ENCODE assay signal across 11 cellular contexts in genomic region chr6:85680388-85680787, GRCh38. TPM values are rescaled to one million over a fixed set of nuclear protein-coding genes. Genes with fewer than 3 reads are reported as not detected.
DNase-seq lines count a peak whose midpoint lies in the region; ATAC-seq, FAIRE-seq and TF ChIP-seq lines count a peak whose summit lies in the region.
"Had no signal": no experiment of that assay in that cellular context is flagged by ENCODE, and none has a peak within 500 bp of the region (broad histone marks: within the 10 kb centered on the region; RNA-seq: fewer than 3 reads in every experiment).

No MANE protein-coding gene starts in this region.

- H3K4me1 Mint-ChIP-seq in activated naive CD4-positive, alpha-beta T cell treated with anti-CD3 and anti-CD28 coated beads for 36 hours (ENCODE audit: low read depth): peaks cover 16% of the 10 kb centered on the region
- peaks cover 24% of the 10 kb centered on the region for H3K4me1 Mint-ChIP-seq in stimulated activated effector memory CD8-positive, alpha-beta T cell treated with anti-CD3 and anti-CD28 coated beads, Interleukin-12 subunit alpha, Interleukin-12 subunit beta, amount 100 ng/mL, for 72 hours

- no peak for DNase-seq in activated naive CD4-positive, alpha-beta T cell treated with anti-CD3 and anti-CD28 coated beads for 36 hours
- DNase-seq in activated naive CD4-positive, alpha-beta T cell treated with anti-CD3 and anti-CD28 coated beads, Interleukin-2, amount 50 U/mL, for 72 hours (ENCODE audit: low spot score in 2 of 2): no peak
- peak; percentile 69 for DNase-seq in NB4 (ENCODE audit: low read depth)
- no peak for DNase-seq in GM12878 (ENCODE audit: low read depth, low spot score)
- DNase-seq in stimulated activated effector memory CD8-positive, alpha-beta T cell treated with anti-CD3 and anti-CD28 coated beads, Interleukin-12 subunit alpha, Interleukin-12 subunit beta, amount 100 ng/mL, for 72 hours (ENCODE audit: low spot score in 2 of 2): no peak
- DNase-seq in cardiac septum (ENCODE audit: low spot score): no peak
- DNase-seq in ecto neural progenitor cell (ENCODE audit: low spot score): no peak
- DNase-seq in mucosa of gallbladder (ENCODE audit: low spot score): no peak
- DNase-seq: activated B cell treated with CpG ODN at 0.5 μM for 24 hours, NCI-H2227 treated with DMSO at 0.1 percent for 48 hours, posterior cingulate gyrus had no signal

- intact Hi-C loops in activated naive CD4-positive, alpha-beta T cell treated with anti-CD3 and anti-CD28 coated beads for 36 hours (cut with micrococcal nuclease): no loop called here
- intact Hi-C loops in GM12878 (cut with micrococcal nuclease; ENCODE audit: unreplicated experiment) (no loop called here), cardiac septum (cut with DNase I) (no loop called here)

- H3K4me2 ChIP-seq in GM12878 (ENCODE audit: control insufficient read depth, insufficient read depth): peak overlapping the region; percentile 82

- H3K27me3 ChIP-seq in GM12878 (replicated peaks in 1 of 2; ENCODE audit: control insufficient read depth in 2 of 2, insufficient read depth in 2 of 2, low read length in 1 of 2): no peaks in the 10 kb centered on the region

- no peaks in the 10 kb centered on the region for H3K27me3 Mint-ChIP-seq in activated naive CD4-positive, alpha-beta T cell treated with anti-CD3 and anti-CD28 coated beads for 36 hours (ENCODE audit: low read depth)
- H3K27me3 Mint-ChIP-seq: activated B cell treated with CpG ODN at 0.5 μM for 24 hours had no signal

- H2AFZ ChIP-seq in GM12878 (ENCODE audit: control insufficient read depth, low read depth, low read length): peak overlapping the region; percentile 90

- in situ Hi-C loops in GM12878 (cut with MboI): no loop called here

- H3K9ac ChIP-seq in GM12878 (ENCODE audit: control insufficient read depth, insufficient read depth, low read length): peak overlapping the region; percentile 85

- ATAC-seq in activated naive CD4-positive, alpha-beta T cell treated with anti-CD3 and anti-CD28 coated beads, Interleukin-2, amount 50 U/mL, for 72 hours: no peak
- no peak for ATAC-seq in GM12878
- ATAC-seq in stimulated activated effector memory CD8-positive, alpha-beta T cell treated with anti-CD3 and anti-CD28 coated beads, Interleukin-12 subunit alpha, Interleukin-12 subunit beta, amount 100 ng/mL, for 72 hours: no peak

- FAIRE-seq in GM12878 (lab: Jason Lieb, UNC): no peak

- CTCF ChIA-PET in activated naive CD4-positive, alpha-beta T cell treated with anti-CD3 and anti-CD28 coated beads for 36 hours (lab: Charles Lee): no interaction called here
- CTCF ChIA-PET in GM12878 (lab: Yijun Ruan, JAX): no interaction called here

- SMC1A ChIA-PET in GM12878 (lab: Charles Lee; ENCODE audit: uncharacterized antibody, unreplicated experiment): interaction anchor here (0.6 kb wide), 1 partner anchor 61 kb away, joined by 3 read pairs; no protein-coding TSS in a partner anchor

- H3K4me3 ChIP-seq in NB4 (ENCODE audit: low read depth, low read length) (peak overlapping the region; percentile 70), GM12878 (peak overlapping the region; percentile 74)

- RAD21 ChIA-PET in GM12878 (lab: Charles Lee; ENCODE audit: unreplicated experiment): no interaction called here

- no peaks in the 10 kb centered on the region for H4K20me1 ChIP-seq in GM12878 (ENCODE audit: control insufficient read depth, insufficient read depth)

- peaks cover 11% of the 10 kb centered on the region for H3K4me1 ChIP-seq in GM12878 (ENCODE audit: control insufficient read depth, insufficient read depth, low read length)

- H3K27ac Mint-ChIP-seq in activated naive CD4-positive, alpha-beta T cell treated with anti-CD3 and anti-CD28 coated beads for 36 hours: no peak overlapping the region
- no peak overlapping the region for H3K27ac Mint-ChIP-seq in activated naive CD4-positive, alpha-beta T cell treated with anti-CD3 and anti-CD28 coated beads, Interleukin-2, amount 50 U/mL, for 72 hours
- no peak overlapping the region for H3K27ac Mint-ChIP-seq in stimulated activated effector memory CD8-positive, alpha-beta T cell treated with anti-CD3 and anti-CD28 coated beads, Interleukin-12 subunit alpha, Interleukin-12 subunit beta, amount 100 ng/mL, for 72 hours

- no peak for TF ChIP-seq EP300 in GM12878 (IDR thresholded peaks at IDR 0.05; ENCODE audit: borderline replicate concordance in 1 of 2, control insufficient read depth in 1 of 2, low read depth in 2 of 2, low read length in 2 of 2)

- H3K36me3 ChIP-seq in GM12878 (ENCODE audit: control insufficient read depth in 2 of 2, insufficient read depth in 2 of 2, low read length in 1 of 2): no peaks in the 10 kb centered on the region; a peak in 1 of 4 replicates

- H3K27ac ChIP-seq in GM12878 (ENCODE audit: control insufficient read depth, insufficient read depth): peak overlapping the region; percentile 86

- TF ChIP-seq CTCF in NB4 (IDR thresholded peaks at IDR 0.05; ENCODE audit: low read depth, low read length): no peak
- TF ChIP-seq CTCF in GM12878 (IDR thresholded peaks at IDR 0.05 in 2 of 3, conservative IDR thresholded peaks at IDR 0.05 in 1 of 3; ENCODE audit: control insufficient read depth in 2 of 3, extremely low read depth in 1 of 3, insufficient read depth in 1 of 3, low read depth in 3 of 3, low read length in 3 of 3): no peak

- no peaks in the 10 kb centered on the region; the same call in 2 of the 3 replicates for H3K9me3 ChIP-seq in GM12878 (replicated peaks; ENCODE audit: control insufficient read depth, insufficient read depth, low read length)

- TF ChIP-seq POLR2A in NB4 (IDR thresholded peaks at IDR 0.05; ENCODE audit: extremely low read depth, insufficient read length) (no peak), GM12878 (IDR thresholded peaks at IDR 0.05; ENCODE audit: low read depth, low read length) (no peak)

- H3K9me3 Mint-ChIP-seq in activated naive CD4-positive, alpha-beta T cell treated with anti-CD3 and anti-CD28 coated beads for 36 hours: peaks cover 4% of the 10 kb centered on the region
- H3K9me3 Mint-ChIP-seq in activated naive CD4-positive, alpha-beta T cell treated with anti-CD3 and anti-CD28 coated beads, Interleukin-2, amount 50 U/mL, for 72 hours: no peaks in the 10 kb centered on the region
- H3K9me3 Mint-ChIP-seq in stimulated activated effector memory CD8-positive, alpha-beta T cell treated with anti-CD3 and anti-CD28 coated beads, Interleukin-12 subunit alpha, Interleukin-12 subunit beta, amount 100 ng/mL, for 72 hours: no peaks in the 10 kb centered on the region
- H3K9me3 Mint-ChIP-seq: activated B cell treated with CpG ODN at 0.5 μM for 24 hours had no signal

- POLR2A ChIA-PET in GM12878 (lab: Charles Lee): no interaction called here

- WGBS in GM12878 (ENCODE audit: insufficient coverage, insufficient replicate concordance, low lambda C conversion rate, missing lambda C conversion rate): 85% methylated on average over 7 of the region's 7 CpGs

- no TSS peak for BruUV-seq in GM12878 (replicated peaks; lab: Mats Ljungman, UMichigan)

- peak overlapping the region; percentile 97 for H3K4me3 Mint-ChIP-seq in activated naive CD4-positive, alpha-beta T cell treated with anti-CD3 and anti-CD28 coated beads for 36 hours
- H3K4me3 Mint-ChIP-seq in stimulated activated effector memory CD8-positive, alpha-beta T cell treated with anti-CD3 and anti-CD28 coated beads, Interleukin-12 subunit alpha, Interleukin-12 subunit beta, amount 100 ng/mL, for 72 hours: peak overlapping the region; percentile 98

- H3K79me2 ChIP-seq in GM12878 (ENCODE audit: control insufficient read depth, insufficient read depth, low read length): peaks cover 49% of the 10 kb centered on the region

- no peak for TF ChIP-seq RAD21 in GM12878 (IDR thresholded peaks at IDR 0.05; ENCODE audit: insufficient read depth, low read depth, low read length)

- peaks cover 36% of the 10 kb centered on the region for H3K36me3 Mint-ChIP-seq in activated naive CD4-positive, alpha-beta T cell treated with anti-CD3 and anti-CD28 coated beads for 36 hours (ENCODE audit: low read depth)
- peaks cover 39 to 43% of the 10 kb centered on the region in 2 donors for H3K36me3 Mint-ChIP-seq in activated naive CD4-positive, alpha-beta T cell treated with anti-CD3 and anti-CD28 coated beads, Interleukin-2, amount 50 U/mL, for 72 hours
- peaks cover 35% of the 10 kb centered on the region for H3K36me3 Mint-ChIP-seq in stimulated activated effector memory CD8-positive, alpha-beta T cell treated with anti-CD3 and anti-CD28 coated beads, Interleukin-12 subunit alpha, Interleukin-12 subunit beta, amount 100 ng/mL, for 72 hours

TF ChIP-seq in GM12878, 131 proteins besides CTCF, POLR2A, EP300 and RAD21 (continues in another document):
- no peak for TF ChIP-seq ASH2L (IDR thresholded peaks at IDR 0.05; ENCODE audit: borderline replicate concordance, low read depth)

RNA-seq across cellular contexts. Expression of gene SYNCRIP, which starts 37.7 kb away (rescaled TPM):
- 100 to 1,000 TPM; 106 to 109 TPM for total RNA-seq in activated naive CD4-positive, alpha-beta T cell treated with anti-CD3 and anti-CD28 coated beads for 36 hours
- 100 to 1,000 TPM in 1 of 2 donors, 10 to 100 TPM in 1; 78.3 to 147 TPM for total RNA-seq in activated naive CD4-positive, alpha-beta T cell treated with anti-CD3 and anti-CD28 coated beads, Interleukin-2, amount 50 U/mL, for 72 hours
- total RNA-seq in GM12878 (2013; cell fraction: nucleolus; rRNA removed): 97.6 and 100 TPM in 2 replicates
- total RNA-seq in GM12878 (2014; rRNA removed): 77.6 and 89.3 TPM in 2 replicates
- 124 and 129 TPM in 2 replicates for total RNA-seq in GM12878 (2014; rRNA removed; fragmentation: Illumina TruSeq; extraction: Trizol)
- 134 and 145 TPM in 2 replicates for total RNA-seq in GM12878 (2021)
- polyA plus RNA-seq in GM12878 (2011; ENCODE audit: low read depth): 42.4 TPM
- 28.4 and 46.4 TPM in 2 replicates for polyA plus RNA-seq in GM12878 (2011; rRNA removed)
- 11.3 and 14.0 TPM in 2 replicates for polyA plus RNA-seq in GM12878 (2011; cell fraction: cytosol; rRNA removed)
- 14.7 and 25.1 TPM in 2 replicates for polyA plus RNA-seq in GM12878 (2011; cell fraction: nucleus; rRNA removed)
- polyA plus RNA-seq in GM12878 (2012): 70.6 and 73.1 TPM in 2 replicates
- polyA plus RNA-seq in GM12878 (2014; fragmentation: Illumina TruSeq; extraction: Trizol): 255 and 332 TPM in 2 replicates
- 100 to 1,000 TPM; 118 to 134 TPM for polyA plus RNA-seq in GM12878 (2014; fragmentation: Nextera tagmentation; extraction: Ambion mirVana)
- polyA plus RNA-seq in GM12878 (2014; rRNA removed): 60.6 and 64.8 TPM in 2 replicates
- 100 to 1,000 TPM; 195 to 198 TPM for polyA plus RNA-seq in GM12878 (2016; fragmentation: Nextera tagmentation; extraction: Ambion mirVana)
- 15.4 and 24.1 TPM in 2 replicates for polyA minus RNA-seq in GM12878 (2011; rRNA and poly(A)+ RNA removed)
- 18.2 and 23.3 TPM in 2 replicates for polyA minus RNA-seq in GM12878 (2011; cell fraction: cytosol; rRNA and poly(A)+ RNA removed)
- 20.9 and 39.7 TPM in 2 replicates for polyA minus RNA-seq in GM12878 (2011; cell fraction: nucleus; rRNA and poly(A)+ RNA removed)
- total RNA-seq in cardiac septum: 73.1 TPM
- 63.8 TPM for total RNA-seq in mucosa of gallbladder
